In genomic region chr1:201673912-201674311, GRCh38 we compare ENCODE assay signal across 23 cellular contexts.
DNase-seq lines count a peak whose midpoint lies in the region; ATAC-seq and TF ChIP-seq lines count a peak whose summit lies in the region.
"Had no signal": no experiment of that assay in that cellular context is flagged by ENCODE, and none has a peak within 500 bp of the region (broad histone marks: within the 10 kb centered on the region; RNA-seq: fewer than 3 reads in every experiment).

No MANE protein-coding gene starts in this region.

- H3K27ac ChIP-seq in dorsolateral prefrontal cortex (peak overlapping the region in 49 of 59 donors; percentile 3 to 79 (median 55)), stomach (peak overlapping the region in 1 of 5 donors; percentile 3)
- H3K27ac ChIP-seq: HL-60 had no signal

- WGBS in stomach, 5 donors = 57 to 87% (median 75%) methylated on average over 5 of the region's 5 CpGs

- DNase-seq in NCI-H2196 (lab: John Stamatoyannopoulos, UW; ENCODE audit: unreplicated experiment) = peak; percentile 49
- no peak for DNase-seq in NCI-H2196 treated with DMSO at 0.1 percent for 48 hours (lab: John Stamatoyannopoulos, UW; ENCODE audit: unreplicated experiment)
- DNase-seq in NCI-H69 (lab: John Stamatoyannopoulos, UW) = peak; percentile 47
- DNase-seq in dorsolateral prefrontal cortex = no peak
- peak; percentile 80 for DNase-seq in stomach
- no peak for DNase-seq in stimulated activated naive CD4-positive, alpha-beta T cell treated with Interleukin-2 at 50 U/mL for 16 hours (lab: John Stamatoyannopoulos, UW)
- DNase-seq: Caco-2; CD4-positive, CD25-positive, alpha-beta regulatory T cell; DMS153; GOT3; HCEC 1CT; KBM-7; MM.1S; NCI-H1048; NCI-H1417 treated with DMSO at 0.1 percent for 48 hours; NCI-H1930; NCI-H510A; NCI-H748 treated with DMSO at 0.1 percent for 48 hours had no signal

- no peak for TF ChIP-seq POLR2A in stomach (IDR thresholded peaks at IDR 0.05)

- no peak for ATAC-seq in GM18511 (IDR thresholded peaks at IDR 0.05; ENCODE audit: unreplicated experiment)
- ATAC-seq in HG03432 (IDR thresholded peaks at IDR 0.05; ENCODE audit: unreplicated experiment) = no peak
- ATAC-seq: HepG2, Right ventricle myocardium inferior had no signal

- H3K27me3 ChIP-seq in dorsolateral prefrontal cortex = no peaks in the 10 kb centered on the region
- H3K27me3 ChIP-seq in stomach = no peaks in the 10 kb centered on the region

- no peaks in the 10 kb centered on the region for H3K9me3 ChIP-seq in stomach
- H3K9me3 ChIP-seq: Caco-2 had no signal

- H3K4me1 ChIP-seq in stomach = peaks cover 26 to 50% (median 40%) of the 10 kb centered on the region in 4 donors
- H3K4me1 ChIP-seq: Caco-2 had no signal

- no peak overlapping the region for H3K4me3 ChIP-seq in dorsolateral prefrontal cortex
- H3K4me3 ChIP-seq in stomach = no peak overlapping the region

- intact Hi-C loops in dorsolateral prefrontal cortex (cut with DNase I) (no loop called here), stomach (cut with DNase I; ENCODE audit: low total_unique reads) (no loop called here)

- no peak for TF ChIP-seq EP300 in stomach (IDR thresholded peaks at IDR 0.05)

- no peaks in the 10 kb centered on the region for H3K36me3 ChIP-seq in stomach

- TF ChIP-seq CTCF in dorsolateral prefrontal cortex (IDR thresholded peaks at IDR 0.05 in 54 of 56, conservative IDR thresholded peaks at IDR 0.05 in 2 of 56; ENCODE audit: low read depth in 1 of 56, partially characterized antibody in 56 of 56) (no peak), stomach (IDR thresholded peaks at IDR 0.05) (no peak)

Comparison
In these comparisons a context has a peak if more than half of its experiments do, and no peak if none do; other contexts are left out.
1. DNase-seq: peak in NCI-H2196 (single experiment), NCI-H69 (single experiment) and stomach (single experiment); none in NCI-H2196 treated with DMSO at 0.1 percent for 48 hours (single experiment), dorsolateral prefrontal cortex (0 of 10) and stimulated activated naive CD4-positive, alpha-beta T cell treated with Interleukin-2 at 50 U/mL for 16 hours (single experiment).